2 cellular contexts compared by ENCODE assay signal in the genomic region with DNA sequence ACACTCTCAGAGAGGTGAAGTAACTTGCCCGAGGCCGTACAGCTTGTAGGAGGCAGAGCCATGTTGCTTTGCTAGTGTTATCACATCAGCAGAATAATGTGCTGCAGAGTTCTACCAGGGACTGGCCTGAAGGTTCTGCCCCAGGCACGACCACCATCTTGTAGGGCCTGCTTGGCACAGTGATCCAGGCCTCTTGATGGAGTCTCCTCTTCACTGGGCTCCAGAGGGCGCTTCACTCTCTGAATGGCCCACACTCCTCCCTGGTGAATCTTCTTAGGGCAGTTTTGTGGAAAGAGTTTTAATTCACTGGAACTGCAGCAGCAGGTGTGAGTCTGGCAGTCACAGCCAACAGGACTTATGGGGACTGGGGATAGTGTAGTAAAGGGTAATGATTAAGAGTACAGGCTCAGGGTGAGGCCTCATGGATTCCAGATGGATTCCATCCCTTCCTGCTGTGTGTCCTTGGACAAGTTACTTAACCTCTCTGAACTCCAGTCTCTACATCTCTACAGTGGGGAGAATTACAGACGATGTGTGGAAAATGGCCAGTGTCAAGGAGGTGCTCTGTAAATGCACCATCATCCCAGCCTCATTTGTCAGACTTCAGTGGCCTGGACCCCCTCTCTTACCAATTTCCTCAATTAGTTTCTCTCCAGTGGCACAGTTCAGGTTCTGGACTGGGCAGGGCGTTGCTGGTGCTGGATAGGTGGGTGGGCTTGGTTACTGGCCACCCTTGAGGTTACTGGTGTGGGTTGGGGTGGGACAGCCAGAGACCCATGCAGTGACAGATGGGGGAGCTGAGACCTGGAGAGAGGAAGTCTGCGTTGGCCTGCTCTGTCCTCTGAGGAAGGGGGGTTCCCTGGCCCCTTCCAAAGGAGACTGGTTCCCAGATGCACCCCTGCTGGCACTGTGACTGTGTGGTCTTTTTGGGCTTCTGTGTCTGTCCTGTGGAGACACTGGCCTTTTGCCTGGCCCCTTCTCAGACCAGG.
A peak's percentile ranks its signal among the peaks of the same experiment; 100 is the strongest.
TF ChIP-seq lines count a peak whose summit lies in the region.

No MANE protein-coding gene starts in this region.

TF ChIP-seq in HEK293, 187 proteins besides CTCF, POLR2A, EP300 and RAD21 (continued from another document):
- TF ChIP-seq, protein P1, sequence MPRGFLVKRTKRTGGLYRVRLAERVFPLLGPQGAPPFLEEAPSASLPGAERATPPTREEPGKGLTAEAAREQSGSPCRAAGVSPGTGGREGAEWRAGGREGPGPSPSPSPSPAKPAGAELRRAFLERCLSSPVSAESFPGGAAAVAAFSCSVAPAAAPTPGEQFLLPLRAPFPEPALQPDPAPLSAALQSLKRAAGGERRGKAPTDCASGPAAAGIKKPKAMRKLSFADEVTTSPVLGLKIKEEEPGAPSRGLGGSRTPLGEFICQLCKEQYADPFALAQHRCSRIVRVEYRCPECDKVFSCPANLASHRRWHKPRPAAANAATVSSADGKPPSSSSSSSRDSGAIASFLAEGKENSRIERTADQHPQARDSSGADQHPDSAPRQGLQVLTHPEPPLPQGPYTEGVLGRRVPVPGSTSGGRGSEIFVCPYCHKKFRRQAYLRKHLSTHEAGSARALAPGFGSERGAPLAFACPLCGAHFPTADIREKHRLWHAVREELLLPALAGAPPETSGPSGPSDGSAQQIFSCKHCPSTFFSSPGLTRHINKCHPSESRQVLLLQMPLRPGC (tag by site-specific recombination; IDR thresholded peaks at IDR 0.05): no peak
- TF ChIP-seq IKZF3 (tag by site-specific recombination; IDR thresholded peaks at IDR 0.05) (no peak), KLF7 (tag by site-specific recombination; IDR thresholded peaks at IDR 0.05; ENCODE audit: borderline replicate concordance) (no peak), ZBTB7A (tag by site-specific recombination; IDR thresholded peaks at IDR 0.05; ENCODE audit: low read depth) (no peak), ZNF354C (tag by site-specific recombination; IDR thresholded peaks at IDR 0.05; ENCODE audit: borderline replicate concordance, low read depth) (no peak), TRIM28 (IDR thresholded peaks at IDR 0.05; ENCODE audit: borderline replicate concordance, low read length) (no peak), ZBTB11 (tag by site-specific recombination; conservative IDR thresholded peaks at IDR 0.05; ENCODE audit: low read depth) (no peak), ZNF785 (tag by site-specific recombination; IDR thresholded peaks at IDR 0.05) (no peak), ZNF580 (tag by site-specific recombination; IDR thresholded peaks at IDR 0.05) (0 out of 2 replicates have a peak, but pooled peaks have one; percentile 45), ZNF26 (tag by site-specific recombination; IDR thresholded peaks at IDR 0.05) (no peak), ZNF426 (tag by site-specific recombination; IDR thresholded peaks at IDR 0.05) (no peak)
TF ChIP-seq in HEK293: peak in this region for 2.

TF ChIP-seq in SK-N-SH, 30 proteins besides CTCF, POLR2A, EP300 and RAD21 (continued from another document):
- TF ChIP-seq, protein P2, sequence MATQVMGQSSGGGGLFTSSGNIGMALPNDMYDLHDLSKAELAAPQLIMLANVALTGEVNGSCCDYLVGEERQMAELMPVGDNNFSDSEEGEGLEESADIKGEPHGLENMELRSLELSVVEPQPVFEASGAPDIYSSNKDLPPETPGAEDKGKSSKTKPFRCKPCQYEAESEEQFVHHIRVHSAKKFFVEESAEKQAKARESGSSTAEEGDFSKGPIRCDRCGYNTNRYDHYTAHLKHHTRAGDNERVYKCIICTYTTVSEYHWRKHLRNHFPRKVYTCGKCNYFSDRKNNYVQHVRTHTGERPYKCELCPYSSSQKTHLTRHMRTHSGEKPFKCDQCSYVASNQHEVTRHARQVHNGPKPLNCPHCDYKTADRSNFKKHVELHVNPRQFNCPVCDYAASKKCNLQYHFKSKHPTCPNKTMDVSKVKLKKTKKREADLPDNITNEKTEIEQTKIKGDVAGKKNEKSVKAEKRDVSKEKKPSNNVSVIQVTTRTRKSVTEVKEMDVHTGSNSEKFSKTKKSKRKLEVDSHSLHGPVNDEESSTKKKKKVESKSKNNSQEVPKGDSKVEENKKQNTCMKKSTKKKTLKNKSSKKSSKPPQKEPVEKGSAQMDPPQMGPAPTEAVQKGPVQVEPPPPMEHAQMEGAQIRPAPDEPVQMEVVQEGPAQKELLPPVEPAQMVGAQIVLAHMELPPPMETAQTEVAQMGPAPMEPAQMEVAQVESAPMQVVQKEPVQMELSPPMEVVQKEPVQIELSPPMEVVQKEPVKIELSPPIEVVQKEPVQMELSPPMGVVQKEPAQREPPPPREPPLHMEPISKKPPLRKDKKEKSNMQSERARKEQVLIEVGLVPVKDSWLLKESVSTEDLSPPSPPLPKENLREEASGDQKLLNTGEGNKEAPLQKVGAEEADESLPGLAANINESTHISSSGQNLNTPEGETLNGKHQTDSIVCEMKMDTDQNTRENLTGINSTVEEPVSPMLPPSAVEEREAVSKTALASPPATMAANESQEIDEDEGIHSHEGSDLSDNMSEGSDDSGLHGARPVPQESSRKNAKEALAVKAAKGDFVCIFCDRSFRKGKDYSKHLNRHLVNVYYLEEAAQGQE (IDR thresholded peaks at IDR 0.05; ENCODE audit: low read depth, low read length): no peak
- TF ChIP-seq TAF1 (IDR thresholded peaks at IDR 0.05; ENCODE audit: borderline replicate concordance, low read depth, low read length): no peak
- TF ChIP-seq MEF2A (IDR thresholded peaks at IDR 0.05; ENCODE audit: borderline replicate concordance, low read depth): no peak
- no peak for TF ChIP-seq POLR2AphosphoS5 (IDR thresholded peaks at IDR 0.05; ENCODE audit: low read depth, low read length)
- no peak for TF ChIP-seq FOXM1 (IDR thresholded peaks at IDR 0.05; ENCODE audit: low read depth)
- no peak for TF ChIP-seq TEAD4 (IDR thresholded peaks at IDR 0.05; ENCODE audit: borderline replicate concordance, insufficient read depth)
